8 cellular contexts compared by ENCODE assay signal in the genomic region with DNA sequence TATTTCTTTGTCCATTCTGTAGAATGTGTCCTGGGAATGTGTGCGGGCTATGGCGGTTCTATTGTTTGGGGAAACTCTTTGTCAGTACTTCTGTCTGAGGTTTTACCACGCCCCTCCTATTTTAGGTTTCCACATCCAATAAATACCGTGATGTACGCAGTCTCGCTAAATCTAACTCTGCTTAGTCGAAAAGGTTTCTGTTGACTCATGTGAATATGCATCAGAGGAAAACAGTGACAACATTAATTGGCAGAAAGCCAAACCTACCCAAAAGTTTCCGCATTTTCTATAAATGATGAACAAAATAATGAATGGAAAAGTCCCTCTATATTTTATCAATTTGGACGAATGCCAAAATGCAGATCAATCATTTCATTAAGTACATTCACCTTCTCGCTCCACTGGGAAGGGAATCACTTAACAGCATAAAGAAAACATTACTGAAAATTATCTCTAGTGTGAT.
DNase-seq lines count a peak whose midpoint lies in the region; ATAC-seq and TF ChIP-seq lines count a peak whose summit lies in the region.

No MANE protein-coding gene starts in this region.

- intact Hi-C loops in gastrocnemius medialis (cut with DNase I; ENCODE audit: low total_unique reads) (no loop called here), head of caudate nucleus (cut with DNase I) (no loop called here)

- H3K9me3 ChIP-seq in GM23248 (ENCODE audit: low read depth): no peaks in the 10 kb centered on the region
- H3K9me3 ChIP-seq in gastrocnemius medialis: no peaks in the 10 kb centered on the region

- ATAC-seq in gastrocnemius medialis (no peak), HG03520 (IDR thresholded peaks at IDR 0.05; ENCODE audit: unreplicated experiment) (no peak)

- H3K9ac ChIP-seq in GM23248: no peak overlapping the region

- H3K27me3 ChIP-seq in GM23248 (replicated peaks; ENCODE audit: insufficient read depth) (no peaks in the 10 kb centered on the region), gastrocnemius medialis (no peaks in the 10 kb centered on the region)

- H3K4me3 ChIP-seq in GM23248: no peak overlapping the region
- no peak overlapping the region for H3K4me3 ChIP-seq in gastrocnemius medialis

- TF ChIP-seq POLR2A in gastrocnemius medialis (IDR thresholded peaks at IDR 0.05): no peak

- peaks cover 17% of the 10 kb centered on the region for H3K4me1 ChIP-seq in GM23248 (ENCODE audit: insufficient read depth)
- peaks cover 0 to 14% of the 10 kb centered on the region in 2 donors for H3K4me1 ChIP-seq in gastrocnemius medialis

- H4K20me1 ChIP-seq in GM23248 (ENCODE audit: insufficient read depth): no peaks in the 10 kb centered on the region

- in situ Hi-C loops in GM23248 (cut with MboI): no loop called here
- in situ Hi-C loops in gastrocnemius medialis (cut with MboI; ENCODE audit: low sequenced_read_pairs in 4 of 4): no loop called here

- H3K27ac ChIP-seq in GM23248: peak overlapping the region; percentile 60
- no peak overlapping the region for H3K27ac ChIP-seq in epithelial cell of prostate
- peak overlapping the region; percentile 23 to 65 (median 36) for H3K27ac ChIP-seq in gastrocnemius medialis

- no peak overlapping the region for H2AFZ ChIP-seq in GM23248

- H3K9me2 ChIP-seq in GM23248 (ENCODE audit: insufficient read depth): no peaks in the 10 kb centered on the region; the same call in 1 of the 2 replicates

- H3K4me2 ChIP-seq in GM23248 (ENCODE audit: unreplicated experiment): peak overlapping the region; percentile 75

- H3K36me3 ChIP-seq in GM23248 (ENCODE audit: low read depth) (no peaks in the 10 kb centered on the region; the same call in 1 of the 2 replicates), gastrocnemius medialis (no peaks in the 10 kb centered on the region)

- no peak for TF ChIP-seq CTCF in gastrocnemius medialis (IDR thresholded peaks at IDR 0.05 in 4 of 5, conservative IDR thresholded peaks at IDR 0.05 in 1 of 5)

- DNase-seq in GM23248 (peak; percentile 64), epithelial cell of prostate (ENCODE audit: low read depth, low spot score) (peak; percentile 20), gastrocnemius medialis (no peak), NCI-H1694 (lab: John Stamatoyannopoulos, UW) (no peak), HuH-7.5 (ENCODE audit: low spot score) (no peak), head of caudate nucleus (no peak)
- peak; percentile 62 for DNase-seq in activated CD4-positive, alpha-beta T cell treated with anti-CD3 and anti-CD28 coated beads for 48 hours

- H3K79me2 ChIP-seq in GM23248 (ENCODE audit: insufficient read depth): peaks cover 96% of the 10 kb centered on the region

- peaks cover 41% of the 10 kb centered on the region for H3F3A ChIP-seq in GM23248 (ENCODE audit: insufficient read depth)

- WGBS in GM23248 (ENCODE audit: low coverage in 1 of 2, low lambda C conversion rate in 2 of 2, missing lambda C conversion rate in 2 of 2), 2 experiments: 85 to 86% methylated on average over 10 of the region's 10 CpGs

Comparison
In these comparisons a context has a peak if more than half of its experiments do, and no peak if none do; other contexts are left out.
1. DNase-seq: peak in GM23248 (single experiment), activated CD4-positive, alpha-beta T cell treated with anti-CD3 and anti-CD28 coated beads for 48 hours (single experiment) and epithelial cell of prostate (single experiment); none in gastrocnemius medialis (0 of 2), NCI-H1694 (single experiment), HuH-7.5 (single experiment) and head of caudate nucleus (0 of 42).